Comparison of ENCODE assay signal across 1 cellular context in genomic region chr17:30600062-30600829, GRCh38.
TF ChIP-seq lines count a peak whose summit lies in the region.

No MANE protein-coding gene starts in this region.

TF ChIP-seq in HepG2, 621 proteins besides CTCF, POLR2A, EP300 and RAD21 (continued from another document and continues in another):
- TF ChIP-seq CREB1 (IDR thresholded peaks at IDR 0.05) (no peak), CREB1 (CRISPR knock-in tag; IDR thresholded peaks at IDR 0.05) (no peak), ZNF292 (CRISPR knock-in tag; IDR thresholded peaks at IDR 0.05; ENCODE audit: borderline replicate concordance, low read depth) (peak; percentile 28; the same call in 1 of the 2 replicates), NRL (CRISPR knock-in tag; IDR thresholded peaks at IDR 0.05; ENCODE audit: borderline replicate concordance) (peak; percentile 91), HDAC2 (CRISPR knock-in tag; IDR thresholded peaks at IDR 0.05) (peak; percentile 66), MAZ (IDR thresholded peaks at IDR 0.05; ENCODE audit: borderline replicate concordance, low read depth, low read length) (peak; percentile 67; the same call in 1 of the 2 replicates), MAZ (CRISPR knock-in tag; IDR thresholded peaks at IDR 0.05; ENCODE audit: low read depth) (peak; percentile 86), ZSCAN21 (CRISPR knock-in tag; IDR thresholded peaks at IDR 0.05; ENCODE audit: borderline replicate concordance) (peak; percentile 51; the same call in 1 of the 2 replicates), GATAD2A (CRISPR knock-in tag; IDR thresholded peaks at IDR 0.05) (no peak), ZNF784 (CRISPR knock-in tag; IDR thresholded peaks at IDR 0.05; ENCODE audit: borderline replicate concordance) (0 out of 2 replicates have a peak, but pooled peaks have one; percentile 49), ZNF431 (CRISPR knock-in tag; IDR thresholded peaks at IDR 0.05; ENCODE audit: borderline replicate concordance, low read depth) (no peak), NR2C2 (CRISPR knock-in tag; IDR thresholded peaks at IDR 0.05; ENCODE audit: borderline replicate concordance) (no peak), GTF2F1 (IDR thresholded peaks at IDR 0.05; ENCODE audit: low read length) (no peak), ARNT (IDR thresholded peaks at IDR 0.05) (no peak), ZNF557 (CRISPR knock-in tag; IDR thresholded peaks at IDR 0.05) (no peak), ZBTB3 (CRISPR knock-in tag; IDR thresholded peaks at IDR 0.05; ENCODE audit: borderline replicate concordance, low read depth) (no peak; the same call in 1 of the 2 replicates), MED1 (CRISPR knock-in tag; IDR thresholded peaks at IDR 0.05) (peak; percentile 51; the same call in 1 of the 2 replicates), HNRNPLL (IDR thresholded peaks at IDR 0.05; ENCODE audit: low read depth, low read length, poor library complexity, severe bottlenecking) (peak; percentile 53), ZC3H13 (CRISPR knock-in tag; IDR thresholded peaks at IDR 0.05) (no peak), ARHGAP35 (CRISPR knock-in tag; IDR thresholded peaks at IDR 0.05; ENCODE audit: borderline replicate concordance) (peak; percentile 15; the same call in 1 of the 2 replicates), ZNF563 (CRISPR knock-in tag; IDR thresholded peaks at IDR 0.05) (peak; percentile 85; the same call in 1 of the 2 replicates), HNRNPH1 (optimal IDR thresholded peaks at IDR 0.05; ENCODE audit: low read depth, low read length) (no peak), ZC3H4 (CRISPR knock-in tag; IDR thresholded peaks at IDR 0.05; ENCODE audit: borderline replicate concordance) (no peak), ZNF207 (IDR thresholded peaks at IDR 0.05; ENCODE audit: borderline replicate concordance) (no peak), RFXAP (CRISPR knock-in tag; IDR thresholded peaks at IDR 0.05; ENCODE audit: borderline replicate concordance) (peak; percentile 48; the same call in 1 of the 2 replicates), PHF8 (CRISPR knock-in tag; IDR thresholded peaks at IDR 0.05) (peak; percentile 97), SMAD1 (CRISPR knock-in tag; IDR thresholded peaks at IDR 0.05; ENCODE audit: borderline replicate concordance, low read depth) (no peak), PHF20 (CRISPR knock-in tag; IDR thresholded peaks at IDR 0.05) (no peak), JUNB (CRISPR knock-in tag; IDR thresholded peaks at IDR 0.05; ENCODE audit: borderline replicate concordance) (no peak), POLR2AphosphoS5 (IDR thresholded peaks at IDR 0.05; ENCODE audit: low read depth, low read length) (peak; percentile 82), ZNF414 (CRISPR knock-in tag; IDR thresholded peaks at IDR 0.05) (no peak), ZBTB43 (CRISPR knock-in tag; conservative IDR thresholded peaks at IDR 0.05) (no peak; the same call in 1 of the 2 replicates), JARID2 (CRISPR knock-in tag; IDR thresholded peaks at IDR 0.05; ENCODE audit: insufficient replicate concordance) (peak; percentile 50), RFX3 (CRISPR knock-in tag; IDR thresholded peaks at IDR 0.05) (no peak), ZSCAN22 (CRISPR knock-in tag; IDR thresholded peaks at IDR 0.05) (0 out of 2 replicates have a peak, but pooled peaks have one; percentile 34), ZNF460 (CRISPR knock-in tag; IDR thresholded peaks at IDR 0.05; ENCODE audit: borderline replicate concordance) (peak; percentile 45; the same call in 1 of the 2 replicates), FOSL1 (CRISPR knock-in tag; IDR thresholded peaks at IDR 0.05; ENCODE audit: borderline replicate concordance) (no peak), ZNF616 (CRISPR knock-in tag; IDR thresholded peaks at IDR 0.05; ENCODE audit: low read depth) (no peak; the same call in 1 of the 2 replicates), ZEB1 (IDR thresholded peaks at IDR 0.05; ENCODE audit: insufficient replicate concordance, low read depth) (no peak), ARID2 (CRISPR knock-in tag; IDR thresholded peaks at IDR 0.05; ENCODE audit: borderline replicate concordance) (peak; percentile 63; the same call in 1 of the 2 replicates), ZNF496 (CRISPR knock-in tag; IDR thresholded peaks at IDR 0.05; ENCODE audit: insufficient replicate concordance) (no peak), ZNF577 (CRISPR knock-in tag; IDR thresholded peaks at IDR 0.05; ENCODE audit: borderline replicate concordance, low read depth) (no peak), ZNF652 (CRISPR knock-in tag; IDR thresholded peaks at IDR 0.05; ENCODE audit: borderline replicate concordance, low read depth) (no peak), PCBP1 (IDR thresholded peaks at IDR 0.05; ENCODE audit: borderline replicate concordance, low read depth, low read length) (no peak), MED8 (CRISPR knock-in tag; IDR thresholded peaks at IDR 0.05; ENCODE audit: insufficient replicate concordance) (peak; percentile 67), ZNF317 (CRISPR knock-in tag; IDR thresholded peaks at IDR 0.05) (0 out of 2 replicates have a peak, but pooled peaks have one; percentile 52)
- TF ChIP-seq, protein P1, sequence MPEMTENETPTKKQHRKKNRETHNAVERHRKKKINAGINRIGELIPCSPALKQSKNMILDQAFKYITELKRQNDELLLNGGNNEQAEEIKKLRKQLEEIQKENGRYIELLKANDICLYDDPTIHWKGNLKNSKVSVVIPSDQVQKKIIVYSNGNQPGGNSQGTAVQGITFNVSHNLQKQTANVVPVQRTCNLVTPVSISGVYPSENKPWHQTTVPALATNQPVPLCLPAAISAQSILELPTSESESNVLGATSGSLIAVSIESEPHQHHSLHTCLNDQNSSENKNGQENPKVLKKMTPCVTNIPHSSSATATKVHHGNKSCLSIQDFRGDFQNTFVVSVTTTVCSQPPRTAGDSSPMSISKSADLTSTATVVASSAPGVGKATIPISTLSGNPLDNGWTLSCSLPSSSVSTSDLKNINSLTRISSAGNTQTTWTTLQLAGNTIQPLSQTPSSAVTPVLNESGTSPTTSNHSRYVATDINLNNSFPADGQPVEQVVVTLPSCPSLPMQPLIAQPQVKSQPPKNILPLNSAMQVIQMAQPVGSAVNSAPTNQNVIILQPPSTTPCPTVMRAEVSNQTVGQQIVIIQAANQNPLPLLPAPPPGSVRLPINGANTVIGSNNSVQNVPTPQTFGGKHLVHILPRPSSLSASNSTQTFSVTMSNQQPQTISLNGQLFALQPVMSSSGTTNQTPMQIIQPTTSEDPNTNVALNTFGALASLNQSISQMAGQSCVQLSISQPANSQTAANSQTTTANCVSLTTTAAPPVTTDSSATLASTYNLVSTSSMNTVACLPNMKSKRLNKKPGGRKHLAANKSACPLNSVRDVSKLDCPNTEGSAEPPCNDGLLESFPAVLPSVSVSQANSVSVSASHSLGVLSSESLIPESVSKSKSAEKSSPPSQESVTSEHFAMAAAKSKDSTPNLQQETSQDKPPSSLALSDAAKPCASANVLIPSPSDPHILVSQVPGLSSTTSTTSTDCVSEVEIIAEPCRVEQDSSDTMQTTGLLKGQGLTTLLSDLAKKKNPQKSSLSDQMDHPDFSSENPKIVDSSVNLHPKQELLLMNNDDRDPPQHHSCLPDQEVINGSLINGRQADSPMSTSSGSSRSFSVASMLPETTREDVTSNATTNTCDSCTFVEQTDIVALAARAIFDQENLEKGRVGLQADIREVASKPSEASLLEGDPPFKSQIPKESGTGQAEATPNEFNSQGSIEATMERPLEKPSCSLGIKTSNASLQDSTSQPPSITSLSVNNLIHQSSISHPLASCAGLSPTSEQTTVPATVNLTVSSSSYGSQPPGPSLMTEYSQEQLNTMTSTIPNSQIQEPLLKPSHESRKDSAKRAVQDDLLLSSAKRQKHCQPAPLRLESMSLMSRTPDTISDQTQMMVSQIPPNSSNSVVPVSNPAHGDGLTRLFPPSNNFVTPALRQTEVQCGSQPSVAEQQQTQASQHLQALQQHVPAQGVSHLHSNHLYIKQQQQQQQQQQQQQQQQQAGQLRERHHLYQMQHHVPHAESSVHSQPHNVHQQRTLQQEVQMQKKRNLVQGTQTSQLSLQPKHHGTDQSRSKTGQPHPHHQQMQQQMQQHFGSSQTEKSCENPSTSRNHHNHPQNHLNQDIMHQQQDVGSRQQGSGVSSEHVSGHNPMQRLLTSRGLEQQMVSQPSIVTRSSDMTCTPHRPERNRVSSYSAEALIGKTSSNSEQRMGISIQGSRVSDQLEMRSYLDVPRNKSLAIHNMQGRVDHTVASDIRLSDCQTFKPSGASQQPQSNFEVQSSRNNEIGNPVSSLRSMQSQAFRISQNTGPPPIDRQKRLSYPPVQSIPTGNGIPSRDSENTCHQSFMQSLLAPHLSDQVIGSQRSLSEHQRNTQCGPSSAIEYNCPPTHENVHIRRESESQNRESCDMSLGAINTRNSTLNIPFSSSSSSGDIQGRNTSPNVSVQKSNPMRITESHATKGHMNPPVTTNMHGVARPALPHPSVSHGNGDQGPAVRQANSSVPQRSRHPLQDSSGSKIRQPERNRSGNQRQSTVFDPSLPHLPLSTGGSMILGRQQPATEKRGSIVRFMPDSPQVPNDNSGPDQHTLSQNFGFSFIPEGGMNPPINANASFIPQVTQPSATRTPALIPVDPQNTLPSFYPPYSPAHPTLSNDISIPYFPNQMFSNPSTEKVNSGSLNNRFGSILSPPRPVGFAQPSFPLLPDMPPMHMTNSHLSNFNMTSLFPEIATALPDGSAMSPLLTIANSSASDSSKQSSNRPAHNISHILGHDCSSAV (CRISPR knock-in tag; IDR thresholded peaks at IDR 0.05; ENCODE audit: borderline replicate concordance), result no peak
- TF ChIP-seq, protein P2, sequence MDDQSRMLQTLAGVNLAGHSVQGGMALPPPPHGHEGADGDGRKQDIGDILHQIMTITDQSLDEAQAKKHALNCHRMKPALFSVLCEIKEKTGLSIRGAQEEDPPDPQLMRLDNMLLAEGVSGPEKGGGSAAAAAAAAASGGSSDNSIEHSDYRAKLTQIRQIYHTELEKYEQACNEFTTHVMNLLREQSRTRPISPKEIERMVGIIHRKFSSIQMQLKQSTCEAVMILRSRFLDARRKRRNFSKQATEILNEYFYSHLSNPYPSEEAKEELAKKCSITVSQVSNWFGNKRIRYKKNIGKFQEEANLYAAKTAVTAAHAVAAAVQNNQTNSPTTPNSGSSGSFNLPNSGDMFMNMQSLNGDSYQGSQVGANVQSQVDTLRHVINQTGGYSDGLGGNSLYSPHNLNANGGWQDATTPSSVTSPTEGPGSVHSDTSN (CRISPR knock-in tag; IDR thresholded peaks at IDR 0.05; ENCODE audit: borderline replicate concordance), result no peak
- TF ChIP-seq, protein P3, sequence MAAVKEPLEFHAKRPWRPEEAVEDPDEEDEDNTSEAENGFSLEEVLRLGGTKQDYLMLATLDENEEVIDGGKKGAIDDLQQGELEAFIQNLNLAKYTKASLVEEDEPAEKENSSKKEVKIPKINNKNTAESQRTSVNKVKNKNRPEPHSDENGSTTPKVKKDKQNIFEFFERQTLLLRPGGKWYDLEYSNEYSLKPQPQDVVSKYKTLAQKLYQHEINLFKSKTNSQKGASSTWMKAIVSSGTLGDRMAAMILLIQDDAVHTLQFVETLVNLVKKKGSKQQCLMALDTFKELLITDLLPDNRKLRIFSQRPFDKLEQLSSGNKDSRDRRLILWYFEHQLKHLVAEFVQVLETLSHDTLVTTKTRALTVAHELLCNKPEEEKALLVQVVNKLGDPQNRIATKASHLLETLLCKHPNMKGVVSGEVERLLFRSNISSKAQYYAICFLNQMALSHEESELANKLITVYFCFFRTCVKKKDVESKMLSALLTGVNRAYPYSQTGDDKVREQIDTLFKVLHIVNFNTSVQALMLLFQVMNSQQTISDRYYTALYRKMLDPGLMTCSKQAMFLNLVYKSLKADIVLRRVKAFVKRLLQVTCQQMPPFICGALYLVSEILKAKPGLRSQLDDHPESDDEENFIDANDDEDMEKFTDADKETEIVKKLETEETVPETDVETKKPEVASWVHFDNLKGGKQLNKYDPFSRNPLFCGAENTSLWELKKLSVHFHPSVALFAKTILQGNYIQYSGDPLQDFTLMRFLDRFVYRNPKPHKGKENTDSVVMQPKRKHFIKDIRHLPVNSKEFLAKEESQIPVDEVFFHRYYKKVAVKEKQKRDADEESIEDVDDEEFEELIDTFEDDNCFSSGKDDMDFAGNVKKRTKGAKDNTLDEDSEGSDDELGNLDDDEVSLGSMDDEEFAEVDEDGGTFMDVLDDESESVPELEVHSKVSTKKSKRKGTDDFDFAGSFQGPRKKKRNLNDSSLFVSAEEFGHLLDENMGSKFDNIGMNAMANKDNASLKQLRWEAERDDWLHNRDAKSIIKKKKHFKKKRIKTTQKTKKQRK (IDR thresholded peaks at IDR 0.05; ENCODE audit: low read length), result no peak
- TF ChIP-seq, protein P4, sequence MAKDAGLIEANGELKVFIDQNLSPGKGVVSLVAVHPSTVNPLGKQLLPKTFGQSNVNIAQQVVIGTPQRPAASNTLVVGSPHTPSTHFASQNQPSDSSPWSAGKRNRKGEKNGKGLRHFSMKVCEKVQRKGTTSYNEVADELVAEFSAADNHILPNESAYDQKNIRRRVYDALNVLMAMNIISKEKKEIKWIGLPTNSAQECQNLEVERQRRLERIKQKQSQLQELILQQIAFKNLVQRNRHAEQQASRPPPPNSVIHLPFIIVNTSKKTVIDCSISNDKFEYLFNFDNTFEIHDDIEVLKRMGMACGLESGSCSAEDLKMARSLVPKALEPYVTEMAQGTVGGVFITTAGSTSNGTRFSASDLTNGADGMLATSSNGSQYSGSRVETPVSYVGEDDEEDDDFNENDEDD (CRISPR knock-in tag; IDR thresholded peaks at IDR 0.05; ENCODE audit: borderline replicate concordance), result no peak
- TF ChIP-seq, protein P5, sequence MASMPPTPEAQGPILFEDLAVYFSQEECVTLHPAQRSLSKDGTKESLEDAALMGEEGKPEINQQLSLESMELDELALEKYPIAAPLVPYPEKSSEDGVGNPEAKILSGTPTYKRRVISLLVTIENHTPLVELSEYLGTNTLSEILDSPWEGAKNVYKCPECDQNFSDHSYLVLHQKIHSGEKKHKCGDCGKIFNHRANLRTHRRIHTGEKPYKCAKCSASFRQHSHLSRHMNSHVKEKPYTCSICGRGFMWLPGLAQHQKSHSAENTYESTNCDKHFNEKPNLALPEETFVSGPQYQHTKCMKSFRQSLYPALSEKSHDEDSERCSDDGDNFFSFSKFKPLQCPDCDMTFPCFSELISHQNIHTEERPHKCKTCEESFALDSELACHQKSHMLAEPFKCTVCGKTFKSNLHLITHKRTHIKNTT (CRISPR knock-in tag; IDR thresholded peaks at IDR 0.05), result no peak
